ENCODE assay signal across 21 cellular contexts in genomic region chr4:78186597-78187543, GRCh38.
DNase-seq lines count a peak whose midpoint lies in the region; ATAC-seq and TF ChIP-seq lines count a peak whose summit lies in the region.
"Had no signal": no experiment of that assay in that cellular context is flagged by ENCODE, and none has a peak within 500 bp of the region (broad histone marks: within the 10 kb centered on the region; RNA-seq: fewer than 3 reads in every experiment).

No MANE protein-coding gene starts in this region.

- TF ChIP-seq POLR2A in vagina (IDR thresholded peaks at IDR 0.05) = no peak

- H3K9me3 Mint-ChIP-seq in nephron = no peaks in the 10 kb centered on the region
- H3K9me3 Mint-ChIP-seq: CD4-positive, alpha-beta memory T cell had no signal

- DNase-seq in DMS53 treated with DMSO at 0.1 percent for 48 hours (lab: John Stamatoyannopoulos, UW; ENCODE audit: unreplicated experiment) (peak; percentile 18), GM06990 (ENCODE audit: extremely low read depth, insufficient read length) (peak; percentile 8), SHP77 treated with DMSO at 0.1 percent for 48 hours (lab: John Stamatoyannopoulos, UW) (peak; percentile 31), vagina (ENCODE audit: extremely low spot score in 2 of 2) (no peak), NCI-H524 (lab: John Stamatoyannopoulos, UW) (no peak)
- DNase-seq: C1 segment of cervical spinal cord; Caco-2; CD4-positive, alpha-beta memory T cell; NCI-H1048; NCI-H187 treated with DMSO at 0.1 percent for 48 hours; NCI-H2171 treated with DMSO at 0.1 percent for 48 hours; NCI-H446; NCI-H526; SIG-M5 had no signal

- H3K36me3 Mint-ChIP-seq in nephron (ENCODE audit: low read depth) = peaks cover 21% of the 10 kb centered on the region
- H3K36me3 Mint-ChIP-seq: CD4-positive, alpha-beta memory T cell had no signal

- H3K27ac Mint-ChIP-seq in nephron = peak overlapping the region; percentile 14 to 56 (median 32)
- H3K27ac Mint-ChIP-seq: CD4-positive, alpha-beta memory T cell had no signal

- no peaks in the 10 kb centered on the region for H3K36me3 ChIP-seq in GM06990 (ENCODE audit: control insufficient read depth, insufficient read depth, low read length)
- no peaks in the 10 kb centered on the region for H3K36me3 ChIP-seq in vagina

- no peaks in the 10 kb centered on the region for H3K4me1 ChIP-seq in vagina

- no peak for TF ChIP-seq CTCF in GM06990 (IDR thresholded peaks at IDR 0.05; ENCODE audit: insufficient read depth, low read length, poor library complexity, severe bottlenecking)
- TF ChIP-seq CTCF in nephron (IDR thresholded peaks at IDR 0.05; ENCODE audit: unreplicated experiment in 3 of 3) = no peak
- TF ChIP-seq CTCF in vagina (IDR thresholded peaks at IDR 0.05) = no peak

- no peak overlapping the region for H3K27ac ChIP-seq in vagina
- H3K27ac ChIP-seq: HL-60, RWPE1, SK-N-MC had no signal

- no peak for ATAC-seq in HG02588 (IDR thresholded peaks at IDR 0.05; ENCODE audit: unreplicated experiment)
- ATAC-seq: HCT116, Panc1 had no signal

- intact Hi-C loops in vagina (cut with DNase I) = no loop called here

- H3K4me3 ChIP-seq in GM06990 (replicated peaks; ENCODE audit: low read depth, low read length) (no peak overlapping the region), vagina (no peak overlapping the region)
- H3K4me3 ChIP-seq: SK-N-MC had no signal

- no peaks in the 10 kb centered on the region for H3K9me3 ChIP-seq in vagina
- H3K9me3 ChIP-seq: Caco-2 had no signal

- H3K27me3 ChIP-seq in GM06990 (replicated peaks; ENCODE audit: control insufficient read depth, insufficient read depth, low read length) (no peaks in the 10 kb centered on the region), vagina (no peaks in the 10 kb centered on the region)

- H3K27me3 Mint-ChIP-seq in nephron (ENCODE audit: low read depth) = no peaks in the 10 kb centered on the region
- H3K27me3 Mint-ChIP-seq: CD4-positive, alpha-beta memory T cell had no signal

- H3K4me3 Mint-ChIP-seq in nephron = no peak overlapping the region
- H3K4me3 Mint-ChIP-seq: CD4-positive, alpha-beta memory T cell had no signal

- H3K4me1 Mint-ChIP-seq in nephron = peaks cover 31% of the 10 kb centered on the region
- H3K4me1 Mint-ChIP-seq: CD4-positive, alpha-beta memory T cell had no signal

Comparison
In these comparisons a context has a peak if more than half of its experiments do, and no peak if none do; other contexts are left out.
1. DNase-seq: peak in DMS53 treated with DMSO at 0.1 percent for 48 hours (single experiment), GM06990 (single experiment) and SHP77 treated with DMSO at 0.1 percent for 48 hours (single experiment); none in vagina (0 of 2) and NCI-H524 (0 of 2).